Comparison of ENCODE assay signal across 13 cellular contexts in genomic region chr1:217911908-217912307, GRCh38.
DNase-seq lines count a peak whose midpoint lies in the region; ATAC-seq, FAIRE-seq and TF ChIP-seq lines count a peak whose summit lies in the region.
"Had no signal": no experiment of that assay in that cellular context is flagged by ENCODE, and none has a peak within 500 bp of the region (broad histone marks: within the 10 kb centered on the region; RNA-seq: fewer than 3 reads in every experiment).

No MANE protein-coding gene starts in this region.

- no peak overlapping the region for H3K27ac Mint-ChIP-seq in immature natural killer cell

- POLR2A ChIA-PET in A549 (lab: Yijun Ruan, JAX), result no interaction called here
- POLR2A ChIA-PET in H1 (lab: Charles Lee; ENCODE audit: partially characterized antibody), result no interaction called here

- H3K9ac ChIP-seq in H1 (replicated peaks in 1 of 4; ENCODE audit: extremely low read depth in 1 of 4, low read depth in 3 of 4, low read length in 3 of 4), result no peak overlapping the region
- H3K9ac ChIP-seq: parathyroid adenoma had no signal

- H4K5ac ChIP-seq in H1 (ENCODE audit: insufficient read length, low read depth, low read length), result no peak overlapping the region

- H4K8ac ChIP-seq in H1 (ENCODE audit: extremely low read depth, insufficient read depth, low read length), result no peak overlapping the region

- H3K27me3 ChIP-seq in GM06990 (replicated peaks; ENCODE audit: control insufficient read depth, insufficient read depth, low read length) (no peaks in the 10 kb centered on the region), H1 (replicated peaks in 1 of 4; ENCODE audit: control insufficient read depth in 3 of 4, extremely low read depth in 1 of 4, insufficient read depth in 3 of 4, low read length in 3 of 4) (no peaks in the 10 kb centered on the region)
- H3K27me3 ChIP-seq: breast epithelium had no signal

- no peak overlapping the region for H2BK15ac ChIP-seq in H1 (ENCODE audit: low read length)

- CTCF ChIA-PET in A549 (lab: Yijun Ruan, JAX) (no interaction called here), H1 (lab: Charles Lee; ENCODE audit: partially characterized antibody) (interaction anchor here (0.7 to 5.0 kb wide), 13 partner anchors 9 to 1853 kb away, joined by 3 to 40 read pairs (median 5); no protein-coding TSS in a partner anchor)

- H3K14ac ChIP-seq in H1 (ENCODE audit: insufficient read length), result no peak overlapping the region

- peak; percentile 16 to 43; a peak in 2 of 5 replicates for TF ChIP-seq RAD21 in A549 (conservative IDR thresholded peaks at IDR 0.05 in 1 of 2, IDR thresholded peaks at IDR 0.05 in 1 of 2)
- TF ChIP-seq RAD21 in H1 (IDR thresholded peaks at IDR 0.05 in 1 of 2, conservative IDR thresholded peaks at IDR 0.05 in 1 of 2; ENCODE audit: low read depth in 2 of 2, low read length in 2 of 2), result peak; percentile 49 to 66; a peak in 3 of 4 replicates

- H3K56ac ChIP-seq in H1 (replicated peaks; ENCODE audit: insufficient read length, low read depth, low read length), result no peak overlapping the region

- H3K9me3 ChIP-seq in A549 (no peaks in the 10 kb centered on the region), H1 (ENCODE audit: insufficient read depth in 2 of 2, low read depth in 1 of 2, low read length in 1 of 2) (no peaks in the 10 kb centered on the region)
- H3K9me3 ChIP-seq: breast epithelium had no signal

- H3K4ac ChIP-seq in H1 (replicated peaks; ENCODE audit: insufficient read length, low read depth, low read length), result no peak overlapping the region

- no peak overlapping the region for H2BK5ac ChIP-seq in H1 (ENCODE audit: low read depth, low read length)

- H3K79me2 ChIP-seq in H1 (ENCODE audit: control insufficient read depth in 1 of 2, insufficient read depth in 2 of 2, low read length in 2 of 2), result no peaks in the 10 kb centered on the region
- H3K79me2 ChIP-seq: parathyroid adenoma had no signal

- H3K4me1 ChIP-seq in A549, result no peaks in the 10 kb centered on the region
- no peaks in the 10 kb centered on the region for H3K4me1 ChIP-seq in H1 (replicated peaks in 1 of 4; ENCODE audit: control insufficient read depth in 3 of 4, insufficient read depth in 4 of 4, low read length in 3 of 4)
- H3K4me1 ChIP-seq: breast epithelium, parathyroid adenoma had no signal

- TF ChIP-seq EP300 in A549 (IDR thresholded peaks at IDR 0.05) (no peak), H1 (IDR thresholded peaks at IDR 0.05; ENCODE audit: borderline replicate concordance in 1 of 2, low read depth in 2 of 2, low read length in 2 of 2) (no peak)

- H3K27me3 Mint-ChIP-seq in immature natural killer cell (ENCODE audit: low read depth in 3 of 3), result peaks cover 0 to 3% (median 3%) of the 10 kb centered on the region in 3 donors

- TF ChIP-seq POLR2A in A549 (IDR thresholded peaks at IDR 0.05; ENCODE audit: low read length), result no peak
- no peak for TF ChIP-seq POLR2A in NB4 (IDR thresholded peaks at IDR 0.05; ENCODE audit: extremely low read depth, insufficient read length)
- TF ChIP-seq POLR2A in H1 (IDR thresholded peaks at IDR 0.05; ENCODE audit: control extremely low read depth in 1 of 2, low read depth in 2 of 2, low read length in 2 of 2), result no peak

- WGBS in A549 (ENCODE audit: missing lambda C conversion rate), result 52% methylated on average over 8 of the region's 8 CpGs
- 87% methylated on average over 4 of the region's 8 CpGs; no CpG with 5 or more reads in 1 of the 2 experiments for WGBS in H1 (ENCODE audit: extremely low coverage in 1 of 2, insufficient coverage in 1 of 2, insufficient read length in 1 of 2, insufficient replicate concordance in 2 of 2, low coverage in 1 of 2, low lambda C conversion rate in 2 of 2, missing lambda C conversion rate in 1 of 2), 2 experiments

- no peak overlapping the region for H3K4me2 ChIP-seq in A549
- H3K4me2 ChIP-seq in H1 (ENCODE audit: insufficient read depth in 1 of 2, low read depth in 2 of 2, low read length in 2 of 2), result no peak overlapping the region

- H2BK12ac ChIP-seq in H1 (ENCODE audit: low read depth, low read length), result no peak overlapping the region

- H3K4me1 Mint-ChIP-seq in immature natural killer cell, result no peaks in the 10 kb centered on the region

- H3K23ac ChIP-seq in H1 (ENCODE audit: insufficient read length), result no peak overlapping the region

- H4K20me1 ChIP-seq in H1 (replicated peaks in 1 of 2; ENCODE audit: control insufficient read depth in 1 of 2, insufficient read depth in 2 of 2, low read length in 2 of 2), result no peaks in the 10 kb centered on the region

- no peak for FAIRE-seq in A549 (lab: Jason Lieb, UNC)
- no peak for FAIRE-seq in H1 (lab: Jason Lieb, UNC)
- FAIRE-seq: endothelial cell of umbilical vein had no signal

- H3K18ac ChIP-seq in H1 (ENCODE audit: extremely low read depth, low read length), result no peak overlapping the region

- H3K4me3 ChIP-seq in A549, result no peak overlapping the region
- no peak overlapping the region for H3K4me3 ChIP-seq in GM06990 (replicated peaks; ENCODE audit: low read depth, low read length)
- no peak overlapping the region for H3K4me3 ChIP-seq in NB4 (ENCODE audit: low read depth, low read length)
- H3K4me3 ChIP-seq in H1 (ENCODE audit: extremely low read depth in 1 of 4, insufficient read depth in 2 of 4, low read depth in 3 of 4, low read length in 4 of 4), result no peak overlapping the region
- H3K4me3 ChIP-seq: breast epithelium had no signal

- peaks cover 2 to 45% (median 14%) of the 10 kb centered on the region in 6 donors for H3K9me3 Mint-ChIP-seq in immature natural killer cell

- DNase-seq in A549 (ENCODE audit: low read depth in 1 of 2, low spot score in 1 of 2) (peak; percentile 11 to 19), GM06990 (ENCODE audit: extremely low read depth, insufficient read length) (no peak), NB4 (ENCODE audit: low read depth) (peak; percentile 18), H1 (ENCODE audit: low read depth in 1 of 2, low spot score in 2 of 2) (peak in 1 of 2 experiments; percentile 64), immature natural killer cell (no peak)
- DNase-seq: activated CD4-positive, alpha-beta T cell treated with anti-CD3 and anti-CD28 coated beads for 4 hours; C1 segment of cervical spinal cord had no signal

- H3K79me1 ChIP-seq in H1 (ENCODE audit: low read depth, low read length), result no peaks in the 10 kb centered on the region

- no peak overlapping the region for H2AFZ ChIP-seq in H1 (ENCODE audit: low read length)
- H2AFZ ChIP-seq: parathyroid adenoma had no signal

- H2BK20ac ChIP-seq in H1 (ENCODE audit: low read length), result no peak overlapping the region

- peak; percentile 11; the same call in 1 of the 3 replicates for TF ChIP-seq CTCF in A549 (IDR thresholded peaks at IDR 0.05)
- peak; percentile 15 for TF ChIP-seq CTCF in GM06990 (IDR thresholded peaks at IDR 0.05; ENCODE audit: insufficient read depth, low read length, poor library complexity, severe bottlenecking)
- peak; percentile 26 for TF ChIP-seq CTCF in NB4 (IDR thresholded peaks at IDR 0.05; ENCODE audit: low read depth, low read length)
- TF ChIP-seq CTCF in H1 (IDR thresholded peaks at IDR 0.05; ENCODE audit: control extremely low read depth in 1 of 3, insufficient read depth in 1 of 3, low read depth in 1 of 3, low read length in 3 of 3), result peak; percentile 53 to 56 (median 56)

- no peak overlapping the region for H2BK120ac ChIP-seq in H1 (replicated peaks; ENCODE audit: low read depth, low read length)

- H3K36me3 ChIP-seq in GM06990 (ENCODE audit: control insufficient read depth, insufficient read depth, low read length) (no peaks in the 10 kb centered on the region), H1 (ENCODE audit: control insufficient read depth in 2 of 4, insufficient read depth in 4 of 4, low read length in 3 of 4) (no peaks in the 10 kb centered on the region)
- H3K36me3 ChIP-seq: breast epithelium had no signal

- peaks cover 0 to 4% (median 0%) of the 10 kb centered on the region in 3 donors for H3K36me3 Mint-ChIP-seq in immature natural killer cell

- H3K27ac ChIP-seq in A549 (no peak overlapping the region), H1 (ENCODE audit: low read depth, low read length) (no peak overlapping the region)
- H3K27ac ChIP-seq: breast epithelium, parathyroid adenoma had no signal

- H3K4me3 Mint-ChIP-seq in immature natural killer cell, result no peak overlapping the region

- ATAC-seq in A549 (peak in 1 of 2 experiments; percentile 61; a peak in 2 of 6 replicates), HG03460 (IDR thresholded peaks at IDR 0.05; ENCODE audit: unreplicated experiment) (no peak), HG02798 (IDR thresholded peaks at IDR 0.05; ENCODE audit: poor library complexity, unreplicated experiment) (no peak), GM19467 (IDR thresholded peaks at IDR 0.05; ENCODE audit: unreplicated experiment) (no peak)

- H4K91ac ChIP-seq in H1 (replicated peaks; ENCODE audit: insufficient read length, low read length), result no peak overlapping the region

- no peak overlapping the region for H2AK5ac ChIP-seq in H1 (ENCODE audit: low read depth, low read length)

- no peaks in the 10 kb centered on the region for H3K23me2 ChIP-seq in H1 (ENCODE audit: low read depth, low read length)

TF ChIP-seq in A549, 52 proteins besides CTCF, POLR2A, EP300 and RAD21 (continues in another document):
- no peak for TF ChIP-seq CHD2 (IDR thresholded peaks at IDR 0.05; ENCODE audit: low read length, partially characterized antibody)
- no peak for TF ChIP-seq JUN (IDR thresholded peaks at IDR 0.05)
- TF ChIP-seq NFE2L2 (conservative IDR thresholded peaks at IDR 0.05; ENCODE audit: low read length), result no peak
- TF ChIP-seq RNF2 (IDR thresholded peaks at IDR 0.05; ENCODE audit: borderline replicate concordance, low read depth), result no peak

TF ChIP-seq in H1, 55 proteins besides CTCF, POLR2A, EP300 and RAD21 (continues in another document):
- TF ChIP-seq BCL11A (IDR thresholded peaks at IDR 0.05; ENCODE audit: low read depth in 2 of 2, low read length in 2 of 2), result no peak
- TF ChIP-seq FOSL1 (IDR thresholded peaks at IDR 0.05; ENCODE audit: insufficient read depth, low read depth, low read length), result no peak
- no peak for TF ChIP-seq HDAC6 (IDR thresholded peaks at IDR 0.05; ENCODE audit: low read depth, low read length)
- TF ChIP-seq NRF1 (IDR thresholded peaks at IDR 0.05; ENCODE audit: low read depth, low read length), result no peak
- no peak for TF ChIP-seq SIX5 (IDR thresholded peaks at IDR 0.05; ENCODE audit: low read depth, low read length)
- no peak for TF ChIP-seq RXRA (IDR thresholded peaks at IDR 0.05; ENCODE audit: insufficient read depth, low read depth, low read length)
- TF ChIP-seq CREB1 (IDR thresholded peaks at IDR 0.05), result no peak
- TF ChIP-seq KDM4A (IDR thresholded peaks at IDR 0.05; ENCODE audit: low read depth, low read length, severe bottlenecking), result no peak
- no peak for TF ChIP-seq CTBP2 (IDR thresholded peaks at IDR 0.05; ENCODE audit: borderline replicate concordance, insufficient read depth, insufficient read length, low read length)
- TF ChIP-seq EZH2 (IDR thresholded peaks at IDR 0.05; ENCODE audit: low read depth, low read length, severe bottlenecking), result no peak
- TF ChIP-seq SP1 (IDR thresholded peaks at IDR 0.05; ENCODE audit: low read depth, low read length), result no peak
- TF ChIP-seq SIRT6 (IDR thresholded peaks at IDR 0.05; ENCODE audit: low read length), result no peak
- no peak for TF ChIP-seq BACH1 (IDR thresholded peaks at IDR 0.05; ENCODE audit: low read length)
- TF ChIP-seq SIN3A (conservative IDR thresholded peaks at IDR 0.05 in 1 of 2, IDR thresholded peaks at IDR 0.05 in 1 of 2; ENCODE audit: low read depth in 1 of 2, low read length in 2 of 2), result no peak

Comparison
In these comparisons a context has a peak if more than half of its experiments do, and no peak if none do; other contexts are left out.
1. DNase-seq: peak in A549 (2 of 2) and NB4 (single experiment); none in GM06990 (single experiment) and immature natural killer cell (0 of 3).
2. Of the 18 proteins assayed by ChIP-seq in both H1 and A549: peak only in H1: none; only in A549: none; in both: CTCF and RAD21; in neither: 16.
3. Peak in every context shown above with its lines, with median percentiles within 50 percentile points of each other: CTCF ChIP-seq.